9 cellular contexts compared by ENCODE assay signal in genomic region chr1:179815642-179816041, GRCh38.
DNase-seq lines count a peak whose midpoint lies in the region; ATAC-seq and TF ChIP-seq lines count a peak whose summit lies in the region.
"Had no signal": no experiment of that assay in that cellular context is flagged by ENCODE, and none has a peak within 500 bp of the region (broad histone marks: within the 10 kb centered on the region; RNA-seq: fewer than 3 reads in every experiment).

No MANE protein-coding gene starts in this region.

- H3K4me1 ChIP-seq in CD4-positive, CD25-positive, alpha-beta regulatory T cell (ENCODE audit: control insufficient read depth, insufficient read depth, low read length, poor library complexity, severe bottlenecking), result peaks cover 17% of the 10 kb centered on the region
- H3K4me1 ChIP-seq in KMS-11 (ENCODE audit: low read depth, poor library complexity, severe bottlenecking), result peaks cover 12% of the 10 kb centered on the region
- H3K4me1 ChIP-seq in neuron (ENCODE audit: insufficient read depth, low read length), result peaks cover 15% of the 10 kb centered on the region

- no peak for DNase-seq in CD4-positive, CD25-positive, alpha-beta regulatory T cell
- DNase-seq in chondrocyte (ENCODE audit: low spot score) (peak; percentile 30), NCI-H146 (lab: John Stamatoyannopoulos, UW) (no peak)
- DNase-seq: activated CD4-positive, CD25-positive, alpha-beta regulatory T cell treated with anti-CD3 and anti-CD28 coated beads, Interleukin-2, amount 50 U/mL, for 72 hours had no signal

- peaks cover 9% of the 10 kb centered on the region for H3K27me3 Mint-ChIP-seq in CD4-positive, CD25-positive, alpha-beta regulatory T cell
- H3K27me3 Mint-ChIP-seq in chondrocyte (ENCODE audit: low read depth), result peaks cover 20% of the 10 kb centered on the region

- no peaks in the 10 kb centered on the region for H3K9me3 ChIP-seq in CD4-positive, CD25-positive, alpha-beta regulatory T cell (ENCODE audit: control insufficient read depth in 2 of 2, low read length in 2 of 2)
- no peaks in the 10 kb centered on the region for H3K9me3 ChIP-seq in neuron (ENCODE audit: low read length)

- no peaks in the 10 kb centered on the region for H3K36me3 ChIP-seq in CD4-positive, CD25-positive, alpha-beta regulatory T cell (ENCODE audit: control insufficient read depth, insufficient read depth, low read length)
- H3K36me3 ChIP-seq in KMS-11 (ENCODE audit: insufficient read depth) (no peaks in the 10 kb centered on the region), neuron (ENCODE audit: insufficient read depth, low read length) (no peaks in the 10 kb centered on the region)

- H3K79me2 ChIP-seq in KMS-11 (ENCODE audit: insufficient read depth, low read depth), result no peaks in the 10 kb centered on the region

- peaks cover 0 to 22% (median 7%) of the 10 kb centered on the region in 4 donors for H3K4me1 Mint-ChIP-seq in CD4-positive, CD25-positive, alpha-beta regulatory T cell
- H3K4me1 Mint-ChIP-seq in chondrocyte (ENCODE audit: low read depth), result peaks cover 17% of the 10 kb centered on the region

- no peaks in the 10 kb centered on the region for H3K9me3 Mint-ChIP-seq in CD4-positive, CD25-positive, alpha-beta regulatory T cell
- H3K9me3 Mint-ChIP-seq in chondrocyte (ENCODE audit: low read depth), result no peaks in the 10 kb centered on the region

- H4K20me1 ChIP-seq in KMS-11 (ENCODE audit: insufficient read depth), result no peaks in the 10 kb centered on the region

- peak overlapping the region; percentile 73 for H3K4me3 ChIP-seq in CD4-positive, CD25-positive, alpha-beta regulatory T cell (ENCODE audit: low read depth, low read length)
- H3K4me3 ChIP-seq in KMS-11 (IDR thresholded peaks at IDR 0.05; ENCODE audit: insufficient read depth, low read depth, low read length) (no peak overlapping the region), neuron (ENCODE audit: low read length) (peak overlapping the region; percentile 57)

- no peaks in the 10 kb centered on the region for H3K27me3 ChIP-seq in CD4-positive, CD25-positive, alpha-beta regulatory T cell (ENCODE audit: control insufficient read depth, insufficient read depth, low read length)
- no peaks in the 10 kb centered on the region for H3K27me3 ChIP-seq in KMS-11 (ENCODE audit: insufficient read depth, low read depth)
- peaks cover 35% of the 10 kb centered on the region for H3K27me3 ChIP-seq in neuron (ENCODE audit: insufficient read depth, low read length)

- H3K27ac Mint-ChIP-seq in CD4-positive, CD25-positive, alpha-beta regulatory T cell, result peak overlapping the region in 2 of 3 donors; percentile 87 to 95
- H3K27ac Mint-ChIP-seq in chondrocyte (ENCODE audit: unreplicated experiment), result peak overlapping the region; percentile 18

- H3K4me3 Mint-ChIP-seq in CD4-positive, CD25-positive, alpha-beta regulatory T cell, result peak overlapping the region; percentile 87 to 97 (median 92)
- H3K4me3 Mint-ChIP-seq in chondrocyte (ENCODE audit: unreplicated experiment), result peak overlapping the region; percentile 75

- H3K9ac ChIP-seq in KMS-11, result no peak overlapping the region; the same call in 1 of the 2 replicates

- H3K4me2 ChIP-seq in KMS-11, result peak overlapping the region; percentile 58

- no peaks in the 10 kb centered on the region for H3K36me3 Mint-ChIP-seq in CD4-positive, CD25-positive, alpha-beta regulatory T cell
- H3K36me3 Mint-ChIP-seq in chondrocyte (ENCODE audit: low read depth), result no peaks in the 10 kb centered on the region

- H2AFZ ChIP-seq in KMS-11 (ENCODE audit: low read depth) (peak overlapping the region; percentile 81), neuron (ENCODE audit: low read depth, low read length) (peak overlapping the region; percentile 78)

- no peak for TF ChIP-seq CTCF in KMS-11 (conservative IDR thresholded peaks at IDR 0.05; ENCODE audit: low read depth, low read length)
- TF ChIP-seq CTCF in chondrocyte (IDR thresholded peaks at IDR 0.05), result no peak

- no peak overlapping the region for H3K27ac ChIP-seq in CD4-positive, CD25-positive, alpha-beta regulatory T cell (ENCODE audit: insufficient read depth, low read length, poor library complexity, severe bottlenecking)
- H3K27ac ChIP-seq in KMS-11, result no peak overlapping the region

- ATAC-seq in CD4-positive, CD25-positive, alpha-beta regulatory T cell (ENCODE audit: low read depth in 2 of 2), result no peak
- ATAC-seq in GM21423 (IDR thresholded peaks at IDR 0.05; ENCODE audit: unreplicated experiment) (no peak), HG02763 (IDR thresholded peaks at IDR 0.05; ENCODE audit: unreplicated experiment) (no peak), HG03139 (IDR thresholded peaks at IDR 0.05; ENCODE audit: unreplicated experiment) (no peak)
